Comparison of ENCODE assay signal across 1 cellular context in genomic region chr9:124511891-124512805, GRCh38.
TF ChIP-seq lines count a peak whose summit lies in the region.

No MANE protein-coding gene starts in this region.

TF ChIP-seq in HepG2, 621 proteins besides CTCF, POLR2A, EP300 and RAD21 (continued from another document):
- TF ChIP-seq STAT6 (CRISPR knock-in tag; IDR thresholded peaks at IDR 0.05; ENCODE audit: borderline replicate concordance) (no peak), ZBTB3 (CRISPR knock-in tag; IDR thresholded peaks at IDR 0.05; ENCODE audit: borderline replicate concordance, low read depth) (peak; percentile 95; the same call in 1 of the 2 replicates), GPBP1L1 (CRISPR knock-in tag; IDR thresholded peaks at IDR 0.05) (no peak), MXI1 (IDR thresholded peaks at IDR 0.05; ENCODE audit: borderline replicate concordance, low read depth, low read length) (no peak), ZFP1 (CRISPR knock-in tag; IDR thresholded peaks at IDR 0.05) (no peak), ZNF350 (CRISPR knock-in tag; IDR thresholded peaks at IDR 0.05; ENCODE audit: borderline replicate concordance, low read depth) (peak; percentile 17; the same call in 1 of the 2 replicates), PRMT3 (CRISPR knock-in tag; IDR thresholded peaks at IDR 0.05; ENCODE audit: borderline replicate concordance, low read depth) (no peak), NFATC3 (CRISPR knock-in tag; IDR thresholded peaks at IDR 0.05) (no peak), IRF9 (CRISPR knock-in tag; IDR thresholded peaks at IDR 0.05; ENCODE audit: borderline replicate concordance) (no peak), PAF1 (CRISPR knock-in tag; IDR thresholded peaks at IDR 0.05) (no peak), YY1 (IDR thresholded peaks at IDR 0.05; ENCODE audit: insufficient read depth, insufficient replicate concordance, low read depth, low read length) (peak; percentile 36), TGIF2 (CRISPR knock-in tag; IDR thresholded peaks at IDR 0.05) (no peak), JARID2 (CRISPR knock-in tag; IDR thresholded peaks at IDR 0.05; ENCODE audit: insufficient replicate concordance) (no peak), ZMYM3 (CRISPR knock-in tag; IDR thresholded peaks at IDR 0.05) (peak; percentile 92), PBX3 (CRISPR knock-in tag; IDR thresholded peaks at IDR 0.05; ENCODE audit: borderline replicate concordance) (no peak), EED (CRISPR knock-in tag; IDR thresholded peaks at IDR 0.05) (no peak), THAP11 (CRISPR knock-in tag; IDR thresholded peaks at IDR 0.05) (peak; percentile 50; the same call in 1 of the 2 replicates), NR2F1 (CRISPR knock-in tag; IDR thresholded peaks at IDR 0.05) (peak; percentile 64 to 68; a peak in 2 of 4 replicates), ZNF207 (IDR thresholded peaks at IDR 0.05; ENCODE audit: borderline replicate concordance) (no peak), ZKSCAN1 (IDR thresholded peaks at IDR 0.05; ENCODE audit: low read length) (no peak), ZBTB38 (CRISPR knock-in tag; IDR thresholded peaks at IDR 0.05) (peak; percentile 81), ZNF510 (CRISPR knock-in tag; IDR thresholded peaks at IDR 0.05; ENCODE audit: low read depth) (peak; percentile 69; the same call in 1 of the 2 replicates), ZNF7 (CRISPR knock-in tag; IDR thresholded peaks at IDR 0.05) (no peak)
- TF ChIP-seq, protein P1, sequence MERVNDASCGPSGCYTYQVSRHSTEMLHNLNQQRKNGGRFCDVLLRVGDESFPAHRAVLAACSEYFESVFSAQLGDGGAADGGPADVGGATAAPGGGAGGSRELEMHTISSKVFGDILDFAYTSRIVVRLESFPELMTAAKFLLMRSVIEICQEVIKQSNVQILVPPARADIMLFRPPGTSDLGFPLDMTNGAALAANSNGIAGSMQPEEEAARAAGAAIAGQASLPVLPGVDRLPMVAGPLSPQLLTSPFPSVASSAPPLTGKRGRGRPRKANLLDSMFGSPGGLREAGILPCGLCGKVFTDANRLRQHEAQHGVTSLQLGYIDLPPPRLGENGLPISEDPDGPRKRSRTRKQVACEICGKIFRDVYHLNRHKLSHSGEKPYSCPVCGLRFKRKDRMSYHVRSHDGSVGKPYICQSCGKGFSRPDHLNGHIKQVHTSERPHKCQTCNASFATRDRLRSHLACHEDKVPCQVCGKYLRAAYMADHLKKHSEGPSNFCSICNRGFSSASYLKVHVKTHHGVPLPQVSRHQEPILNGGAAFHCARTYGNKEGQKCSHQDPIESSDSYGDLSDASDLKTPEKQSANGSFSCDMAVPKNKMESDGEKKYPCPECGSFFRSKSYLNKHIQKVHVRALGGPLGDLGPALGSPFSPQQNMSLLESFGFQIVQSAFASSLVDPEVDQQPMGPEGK (CRISPR knock-in tag; IDR thresholded peaks at IDR 0.05), result peak; percentile 87
- TF ChIP-seq, protein P2, sequence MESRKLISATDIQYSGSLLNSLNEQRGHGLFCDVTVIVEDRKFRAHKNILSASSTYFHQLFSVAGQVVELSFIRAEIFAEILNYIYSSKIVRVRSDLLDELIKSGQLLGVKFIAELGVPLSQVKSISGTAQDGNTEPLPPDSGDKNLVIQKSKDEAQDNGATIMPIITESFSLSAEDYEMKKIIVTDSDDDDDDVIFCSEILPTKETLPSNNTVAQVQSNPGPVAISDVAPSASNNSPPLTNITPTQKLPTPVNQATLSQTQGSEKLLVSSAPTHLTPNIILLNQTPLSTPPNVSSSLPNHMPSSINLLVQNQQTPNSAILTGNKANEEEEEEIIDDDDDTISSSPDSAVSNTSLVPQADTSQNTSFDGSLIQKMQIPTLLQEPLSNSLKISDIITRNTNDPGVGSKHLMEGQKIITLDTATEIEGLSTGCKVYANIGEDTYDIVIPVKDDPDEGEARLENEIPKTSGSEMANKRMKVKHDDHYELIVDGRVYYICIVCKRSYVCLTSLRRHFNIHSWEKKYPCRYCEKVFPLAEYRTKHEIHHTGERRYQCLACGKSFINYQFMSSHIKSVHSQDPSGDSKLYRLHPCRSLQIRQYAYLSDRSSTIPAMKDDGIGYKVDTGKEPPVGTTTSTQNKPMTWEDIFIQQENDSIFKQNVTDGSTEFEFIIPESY (CRISPR knock-in tag; IDR thresholded peaks at IDR 0.05), result peak; percentile 19; the same call in 1 of the 2 replicates
- TF ChIP-seq, protein P3, sequence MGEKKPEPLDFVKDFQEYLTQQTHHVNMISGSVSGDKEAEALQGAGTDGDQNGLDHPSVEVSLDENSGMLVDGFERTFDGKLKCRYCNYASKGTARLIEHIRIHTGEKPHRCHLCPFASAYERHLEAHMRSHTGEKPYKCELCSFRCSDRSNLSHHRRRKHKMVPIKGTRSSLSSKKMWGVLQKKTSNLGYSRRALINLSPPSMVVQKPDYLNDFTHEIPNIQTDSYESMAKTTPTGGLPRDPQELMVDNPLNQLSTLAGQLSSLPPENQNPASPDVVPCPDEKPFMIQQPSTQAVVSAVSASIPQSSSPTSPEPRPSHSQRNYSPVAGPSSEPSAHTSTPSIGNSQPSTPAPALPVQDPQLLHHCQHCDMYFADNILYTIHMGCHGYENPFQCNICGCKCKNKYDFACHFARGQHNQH (CRISPR knock-in tag; IDR thresholded peaks at IDR 0.05), result peak; percentile 63; the same call in 1 of the 2 replicates
- TF ChIP-seq, protein P4, sequence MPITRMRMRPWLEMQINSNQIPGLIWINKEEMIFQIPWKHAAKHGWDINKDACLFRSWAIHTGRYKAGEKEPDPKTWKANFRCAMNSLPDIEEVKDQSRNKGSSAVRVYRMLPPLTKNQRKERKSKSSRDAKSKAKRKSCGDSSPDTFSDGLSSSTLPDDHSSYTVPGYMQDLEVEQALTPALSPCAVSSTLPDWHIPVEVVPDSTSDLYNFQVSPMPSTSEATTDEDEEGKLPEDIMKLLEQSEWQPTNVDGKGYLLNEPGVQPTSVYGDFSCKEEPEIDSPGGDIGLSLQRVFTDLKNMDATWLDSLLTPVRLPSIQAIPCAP (CRISPR knock-in tag; IDR thresholded peaks at IDR 0.05; ENCODE audit: low read depth), result no peak
- TF ChIP-seq, protein P5, sequence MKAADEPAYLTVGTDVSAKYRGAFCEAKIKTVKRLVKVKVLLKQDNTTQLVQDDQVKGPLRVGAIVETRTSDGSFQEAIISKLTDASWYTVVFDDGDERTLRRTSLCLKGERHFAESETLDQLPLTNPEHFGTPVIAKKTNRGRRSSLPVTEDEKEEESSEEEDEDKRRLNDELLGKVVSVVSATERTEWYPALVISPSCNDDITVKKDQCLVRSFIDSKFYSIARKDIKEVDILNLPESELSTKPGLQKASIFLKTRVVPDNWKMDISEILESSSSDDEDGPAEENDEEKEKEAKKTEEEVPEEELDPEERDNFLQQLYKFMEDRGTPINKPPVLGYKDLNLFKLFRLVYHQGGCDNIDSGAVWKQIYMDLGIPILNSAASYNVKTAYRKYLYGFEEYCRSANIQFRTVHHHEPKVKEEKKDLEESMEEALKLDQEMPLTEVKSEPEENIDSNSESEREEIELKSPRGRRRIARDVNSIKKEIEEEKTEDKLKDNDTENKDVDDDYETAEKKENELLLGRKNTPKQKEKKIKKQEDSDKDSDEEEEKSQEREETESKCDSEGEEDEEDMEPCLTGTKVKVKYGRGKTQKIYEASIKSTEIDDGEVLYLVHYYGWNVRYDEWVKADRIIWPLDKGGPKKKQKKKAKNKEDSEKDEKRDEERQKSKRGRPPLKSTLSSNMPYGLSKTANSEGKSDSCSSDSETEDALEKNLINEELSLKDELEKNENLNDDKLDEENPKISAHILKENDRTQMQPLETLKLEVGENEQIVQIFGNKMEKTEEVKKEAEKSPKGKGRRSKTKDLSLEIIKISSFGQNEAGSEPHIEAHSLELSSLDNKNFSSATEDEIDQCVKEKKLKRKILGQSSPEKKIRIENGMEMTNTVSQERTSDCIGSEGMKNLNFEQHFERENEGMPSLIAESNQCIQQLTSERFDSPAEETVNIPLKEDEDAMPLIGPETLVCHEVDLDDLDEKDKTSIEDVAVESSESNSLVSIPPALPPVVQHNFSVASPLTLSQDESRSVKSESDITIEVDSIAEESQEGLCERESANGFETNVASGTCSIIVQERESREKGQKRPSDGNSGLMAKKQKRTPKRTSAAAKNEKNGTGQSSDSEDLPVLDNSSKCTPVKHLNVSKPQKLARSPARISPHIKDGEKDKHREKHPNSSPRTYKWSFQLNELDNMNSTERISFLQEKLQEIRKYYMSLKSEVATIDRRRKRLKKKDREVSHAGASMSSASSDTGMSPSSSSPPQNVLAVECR (CRISPR knock-in tag; IDR thresholded peaks at IDR 0.05; ENCODE audit: borderline replicate concordance), result peak; percentile 55; the same call in 1 of the 2 replicates
- TF ChIP-seq, protein P6, sequence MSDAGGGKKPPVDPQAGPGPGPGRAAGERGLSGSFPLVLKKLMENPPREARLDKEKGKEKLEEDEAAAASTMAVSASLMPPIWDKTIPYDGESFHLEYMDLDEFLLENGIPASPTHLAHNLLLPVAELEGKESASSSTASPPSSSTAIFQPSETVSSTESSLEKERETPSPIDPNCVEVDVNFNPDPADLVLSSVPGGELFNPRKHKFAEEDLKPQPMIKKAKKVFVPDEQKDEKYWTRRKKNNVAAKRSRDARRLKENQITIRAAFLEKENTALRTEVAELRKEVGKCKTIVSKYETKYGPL (CRISPR knock-in tag; IDR thresholded peaks at IDR 0.05), result no peak
- TF ChIP-seq, protein P7, sequence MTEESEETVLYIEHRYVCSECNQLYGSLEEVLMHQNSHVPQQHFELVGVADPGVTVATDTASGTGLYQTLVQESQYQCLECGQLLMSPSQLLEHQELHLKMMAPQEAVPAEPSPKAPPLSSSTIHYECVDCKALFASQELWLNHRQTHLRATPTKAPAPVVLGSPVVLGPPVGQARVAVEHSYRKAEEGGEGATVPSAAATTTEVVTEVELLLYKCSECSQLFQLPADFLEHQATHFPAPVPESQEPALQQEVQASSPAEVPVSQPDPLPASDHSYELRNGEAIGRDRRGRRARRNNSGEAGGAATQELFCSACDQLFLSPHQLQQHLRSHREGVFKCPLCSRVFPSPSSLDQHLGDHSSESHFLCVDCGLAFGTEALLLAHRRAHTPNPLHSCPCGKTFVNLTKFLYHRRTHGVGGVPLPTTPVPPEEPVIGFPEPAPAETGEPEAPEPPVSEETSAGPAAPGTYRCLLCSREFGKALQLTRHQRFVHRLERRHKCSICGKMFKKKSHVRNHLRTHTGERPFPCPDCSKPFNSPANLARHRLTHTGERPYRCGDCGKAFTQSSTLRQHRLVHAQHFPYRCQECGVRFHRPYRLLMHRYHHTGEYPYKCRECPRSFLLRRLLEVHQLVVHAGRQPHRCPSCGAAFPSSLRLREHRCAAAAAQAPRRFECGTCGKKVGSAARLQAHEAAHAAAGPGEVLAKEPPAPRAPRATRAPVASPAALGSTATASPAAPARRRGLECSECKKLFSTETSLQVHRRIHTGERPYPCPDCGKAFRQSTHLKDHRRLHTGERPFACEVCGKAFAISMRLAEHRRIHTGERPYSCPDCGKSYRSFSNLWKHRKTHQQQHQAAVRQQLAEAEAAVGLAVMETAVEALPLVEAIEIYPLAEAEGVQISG (CRISPR knock-in tag; IDR thresholded peaks at IDR 0.05), result peak; percentile 59; the same call in 1 of the 2 replicates
